ENCODE assay signal across 8 cellular contexts in the genomic region with DNA sequence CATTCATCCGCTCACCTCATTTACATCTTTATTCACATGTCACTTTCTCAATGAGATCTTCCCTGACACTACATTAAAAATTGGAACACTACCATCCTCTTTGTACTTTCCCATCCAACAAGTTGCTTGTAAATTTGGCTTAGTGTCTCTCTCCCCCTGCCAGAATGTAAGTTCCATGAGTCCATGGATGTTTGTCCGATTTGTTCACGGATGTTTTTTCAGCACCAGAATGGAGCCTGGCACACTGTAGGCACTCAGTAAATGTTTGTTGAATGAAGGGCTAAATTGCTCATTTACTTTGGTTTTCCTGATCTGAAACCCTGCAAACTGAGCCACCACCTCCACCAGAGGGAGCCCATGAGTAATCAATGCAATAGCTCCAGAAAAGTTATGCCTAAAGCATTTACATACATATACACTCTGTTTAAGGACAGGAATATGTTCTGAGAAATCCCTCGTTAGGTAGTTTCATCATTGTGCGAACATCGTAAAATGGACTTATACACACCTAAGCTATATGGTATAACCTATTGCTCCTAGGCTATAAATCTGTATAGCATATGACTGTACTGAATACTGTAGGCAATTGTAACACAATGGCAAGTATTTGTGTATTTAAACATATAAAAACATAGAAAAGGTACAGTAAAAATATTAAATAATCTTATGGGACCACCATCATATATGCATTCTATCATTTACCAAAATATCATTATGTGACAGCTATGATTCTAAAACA. TPM values are rescaled to one million over a fixed set of nuclear protein-coding genes. Genes with fewer than 3 reads are reported as not detected.
DNase-seq lines count a peak whose midpoint lies in the region; ATAC-seq and TF ChIP-seq lines count a peak whose summit lies in the region.

No MANE protein-coding gene starts in this region.

- DNase-seq in DND-41 (peak; percentile 77), M059J (ENCODE audit: low read depth) (peak; percentile 72), SK-N-SH (peak; percentile 54), glutamatergic neuron (peak; percentile 60), putamen (ENCODE audit: low spot score) (peak; percentile 74), cerebellar nuclear complex (lab: John Stamatoyannopoulos, UW) (no peak)
- peak; percentile 80 for DNase-seq in activated naive CD4-positive, alpha-beta T cell treated with Interleukin-2 at 50 U/mL for 16 hours

- peaks cover 14% of the 10 kb centered on the region for H3F3A ChIP-seq in SK-N-SH (replicated peaks; ENCODE audit: insufficient read depth)

- H3K9me3 ChIP-seq in DND-41 (ENCODE audit: insufficient read depth, low read length, severe bottlenecking), result no peaks in the 10 kb centered on the region
- no peaks in the 10 kb centered on the region for H3K9me3 ChIP-seq in SK-N-SH

- TF ChIP-seq CTCF in DND-41 (IDR thresholded peaks at IDR 0.05; ENCODE audit: borderline replicate concordance, extremely low read depth, low read length, poor library complexity, severe bottlenecking) (peak; percentile 95), SK-N-SH (IDR thresholded peaks at IDR 0.05) (peak; percentile 90), glutamatergic neuron (IDR thresholded peaks at IDR 0.05; ENCODE audit: partially characterized antibody, unreplicated experiment) (peak; percentile 60)

- H4K20me1 ChIP-seq in DND-41 (ENCODE audit: insufficient read depth, low read length) (peaks cover 3% of the 10 kb centered on the region; the same call in 1 of the 2 replicates), SK-N-SH (ENCODE audit: insufficient read depth) (no peaks in the 10 kb centered on the region)

- H3K9me2 ChIP-seq in SK-N-SH, result no peaks in the 10 kb centered on the region

- H3K27me3 Mint-ChIP-seq in glutamatergic neuron (ENCODE audit: unreplicated experiment), result peaks cover 3% of the 10 kb centered on the region

- no peaks in the 10 kb centered on the region for H3K36me3 ChIP-seq in DND-41 (ENCODE audit: insufficient read depth, low read length)
- H3K36me3 ChIP-seq in SK-N-SH (replicated peaks in 1 of 2; ENCODE audit: control insufficient read depth in 1 of 2, insufficient read depth in 2 of 2, low read length in 1 of 2), result no peaks in the 10 kb centered on the region

- H3K27ac ChIP-seq in DND-41 (ENCODE audit: low read length), result no peak overlapping the region
- H3K27ac ChIP-seq in SK-N-SH (ENCODE audit: low read depth in 2 of 2, low read length in 1 of 2), result no peak overlapping the region

- WGBS in SK-N-SH (ENCODE audit: low lambda C conversion rate), result 49% methylated on average over 6 of the region's 6 CpGs

- TF ChIP-seq RAD21 in SK-N-SH (IDR thresholded peaks at IDR 0.05; ENCODE audit: low read length), result peak; percentile 82

- peaks cover 10% of the 10 kb centered on the region for H3K4me1 Mint-ChIP-seq in glutamatergic neuron (ENCODE audit: low read depth, unreplicated experiment)

- H3K4me1 ChIP-seq in DND-41 (ENCODE audit: insufficient read depth, low read length), result peaks cover 22% of the 10 kb centered on the region
- H3K4me1 ChIP-seq in SK-N-SH (ENCODE audit: control insufficient read depth in 1 of 2, insufficient read depth in 2 of 2, low read depth in 1 of 2, low read length in 1 of 2), result peaks cover 11 to 12% of the 10 kb centered on the region in 2 experiments; a peak in 3 of 4 replicates

- H3K9ac ChIP-seq in DND-41 (ENCODE audit: low read depth, low read length), result no peak overlapping the region
- H3K9ac ChIP-seq in SK-N-SH, result no peak overlapping the region

- no peaks in the 10 kb centered on the region for H3K36me3 Mint-ChIP-seq in glutamatergic neuron (ENCODE audit: unreplicated experiment)

- peaks cover 22% of the 10 kb centered on the region for H3K79me2 ChIP-seq in DND-41 (ENCODE audit: insufficient read depth, low read length)
- peaks cover 20% of the 10 kb centered on the region for H3K79me2 ChIP-seq in SK-N-SH (ENCODE audit: insufficient read depth)

- H3K27ac Mint-ChIP-seq in glutamatergic neuron (ENCODE audit: unreplicated experiment), result no peak overlapping the region

- ATAC-seq in DND-41 (ENCODE audit: insufficient read depth, low read depth) (0 out of 3 replicates have a peak, but pooled peaks have one; percentile 18), GM18907 (IDR thresholded peaks at IDR 0.05; ENCODE audit: unreplicated experiment) (no peak)

- H2AFZ ChIP-seq in DND-41 (ENCODE audit: low read depth, low read length) (peak overlapping the region; percentile 58; the same call in 1 of the 2 replicates), SK-N-SH (ENCODE audit: low read depth) (peak overlapping the region; percentile 49; the same call in 1 of the 2 replicates)

- H3K4me3 ChIP-seq in DND-41 (ENCODE audit: low read depth in 1 of 2, low read length in 2 of 2) (no peak overlapping the region), SK-N-SH (ENCODE audit: low read depth in 2 of 2, low read length in 1 of 2) (no peak overlapping the region)

- H3K9me3 Mint-ChIP-seq in glutamatergic neuron (ENCODE audit: unreplicated experiment), result peaks cover 6% of the 10 kb centered on the region

- H3K4me2 ChIP-seq in DND-41 (ENCODE audit: insufficient read depth, low read length) (no peak overlapping the region), SK-N-SH (no peak overlapping the region)

- CTCF ChIA-PET in SK-N-SH (lab: Yijun Ruan, JAX), result interaction anchor here (0.6 to 3.5 kb wide), 24 partner anchors 9 to 233 kb away, joined by 3 to 59 read pairs (median 3); partner anchors contain the start of gene ATP5IF1

- TF ChIP-seq EP300 in SK-N-SH (IDR thresholded peaks at IDR 0.05; ENCODE audit: borderline replicate concordance in 1 of 2, low read depth in 1 of 2, low read length in 1 of 2), result no peak

- H3K4me3 Mint-ChIP-seq in glutamatergic neuron (ENCODE audit: unreplicated experiment), result no peak overlapping the region

- peaks cover 6% of the 10 kb centered on the region for H3K27me3 ChIP-seq in DND-41 (ENCODE audit: insufficient read depth, low read length, poor library complexity)
- no peaks in the 10 kb centered on the region for H3K27me3 ChIP-seq in SK-N-SH (ENCODE audit: insufficient read depth)

- POLR2A ChIA-PET in SK-N-SH (lab: Yijun Ruan, JAX), result interaction anchor here (0.5 to 0.6 kb wide), 3 partner anchors 32 to 158 kb away, joined by 3 to 4 read pairs (median 3); no protein-coding TSS in a partner anchor

TF ChIP-seq in SK-N-SH, 30 proteins besides CTCF, POLR2A, EP300 and RAD21:
- TF ChIP-seq PBX3 (IDR thresholded peaks at IDR 0.05) (no peak), SMC3 (IDR thresholded peaks at IDR 0.05; ENCODE audit: low read depth, low read length) (peak; percentile 91), FOXJ3 (CRISPR knock-in tag; IDR thresholded peaks at IDR 0.05) (no peak), RCOR1 (IDR thresholded peaks at IDR 0.05; ENCODE audit: low read length) (no peak)

RNA-seq across cellular contexts. Expression of gene EYA3, which starts 2.8 kb away (rescaled TPM):
- 20.0 and 25.4 TPM in 2 replicates for total RNA-seq in M059J (2014; rRNA removed; shearing (Covaris generic))
- 6.5 and 9.8 TPM in 2 replicates for polyA plus RNA-seq in SK-N-SH (2012; rRNA removed)
- 6.9 and 7.3 TPM in 2 replicates for polyA plus RNA-seq in SK-N-SH (2012; cell fraction: cytosol; rRNA removed)
- polyA plus RNA-seq in SK-N-SH (2012; cell fraction: nucleus; rRNA removed), result 11.6 and 19.5 TPM in 2 replicates
- total RNA-seq in glutamatergic neuron (ENCODE audit: unreplicated experiment), result 25.3 TPM

Comparison
In these comparisons a context has a peak if more than half of its experiments do, and no peak if none do; other contexts are left out.
1. DNase-seq: peak in DND-41 (single experiment), M059J (single experiment), SK-N-SH (single experiment), activated naive CD4-positive, alpha-beta T cell treated with Interleukin-2 at 50 U/mL for 16 hours (single experiment), glutamatergic neuron (single experiment) and putamen (single experiment); none in cerebellar nuclear complex (0 of 2).
2. Peak in every context shown above with its lines, with median percentiles within 50 percentile points of each other: CTCF ChIP-seq.